In the genomic region with DNA sequence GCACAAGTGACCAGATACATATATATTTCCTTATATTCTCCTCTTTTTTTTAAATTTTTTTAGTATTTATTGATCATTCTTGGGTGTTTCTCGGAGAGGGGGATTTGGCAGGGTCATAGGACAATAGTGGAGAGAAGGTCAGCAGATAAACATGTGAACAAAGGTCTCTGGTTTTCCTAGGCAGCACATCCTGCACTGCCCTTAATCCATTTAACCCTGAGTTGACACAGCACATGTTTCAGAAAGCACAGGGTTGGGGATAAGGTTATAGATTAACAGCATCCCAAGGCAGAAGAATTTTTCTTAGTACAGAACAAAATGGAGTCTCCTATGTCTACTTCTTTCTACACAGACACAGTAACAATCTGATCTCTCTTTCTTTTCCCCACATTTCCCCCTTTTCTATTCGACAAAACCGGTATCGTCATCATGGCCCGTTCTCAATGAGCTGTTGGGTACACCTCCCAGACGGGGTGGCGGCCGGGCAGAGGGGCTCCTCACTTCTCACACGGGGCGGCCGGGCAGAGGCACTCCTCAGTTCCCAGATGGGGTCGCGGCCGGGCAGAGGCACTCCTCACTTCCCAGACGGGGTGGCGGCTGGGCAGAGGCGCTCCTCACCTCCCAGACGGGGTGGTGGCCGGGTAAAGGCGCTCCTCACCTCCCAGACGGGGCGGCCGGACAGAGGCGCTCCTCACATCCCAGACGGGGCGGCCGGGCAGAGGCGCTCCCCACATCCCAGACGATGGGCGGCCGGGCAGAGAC, we compare ENCODE assay signal across 1 cellular context.
TF ChIP-seq lines count a peak whose summit lies in the region.
"Not testable (repeated sequence)": the region's sequence is repeated elsewhere in the genome, so short reads cannot be mapped to it uniquely, and the experiment has no call there.

No MANE protein-coding gene starts in this region.

TF ChIP-seq in HepG2, 621 proteins besides CTCF, POLR2A, EP300 and RAD21 (continued from another document and continues in another):
- not testable (repeated sequence) for TF ChIP-seq SOX6 (IDR thresholded peaks at IDR 0.05)
- peak; percentile 83 for TF ChIP-seq SOX6 (CRISPR knock-in tag; IDR thresholded peaks at IDR 0.05)
- peak; percentile 64 for TF ChIP-seq RARA (CRISPR knock-in tag; IDR thresholded peaks at IDR 0.05)
- peak; percentile 40; the same call in 1 of the 2 replicates for TF ChIP-seq NR2F6 (IDR thresholded peaks at IDR 0.05)
- peak; percentile 59 for TF ChIP-seq NR2F6 (CRISPR knock-in tag; IDR thresholded peaks at IDR 0.05)
- peak; percentile 84 for TF ChIP-seq POGZ (CRISPR knock-in tag; IDR thresholded peaks at IDR 0.05)
- peak; percentile 36; the same call in 1 of the 2 replicates for TF ChIP-seq RXRB (CRISPR knock-in tag; IDR thresholded peaks at IDR 0.05; ENCODE audit: borderline replicate concordance)
- 0 out of 2 replicates have a peak, but pooled peaks have one; percentile 40 for TF ChIP-seq SAP130 (CRISPR knock-in tag; IDR thresholded peaks at IDR 0.05; ENCODE audit: low read depth)
- TF ChIP-seq, protein P1, sequence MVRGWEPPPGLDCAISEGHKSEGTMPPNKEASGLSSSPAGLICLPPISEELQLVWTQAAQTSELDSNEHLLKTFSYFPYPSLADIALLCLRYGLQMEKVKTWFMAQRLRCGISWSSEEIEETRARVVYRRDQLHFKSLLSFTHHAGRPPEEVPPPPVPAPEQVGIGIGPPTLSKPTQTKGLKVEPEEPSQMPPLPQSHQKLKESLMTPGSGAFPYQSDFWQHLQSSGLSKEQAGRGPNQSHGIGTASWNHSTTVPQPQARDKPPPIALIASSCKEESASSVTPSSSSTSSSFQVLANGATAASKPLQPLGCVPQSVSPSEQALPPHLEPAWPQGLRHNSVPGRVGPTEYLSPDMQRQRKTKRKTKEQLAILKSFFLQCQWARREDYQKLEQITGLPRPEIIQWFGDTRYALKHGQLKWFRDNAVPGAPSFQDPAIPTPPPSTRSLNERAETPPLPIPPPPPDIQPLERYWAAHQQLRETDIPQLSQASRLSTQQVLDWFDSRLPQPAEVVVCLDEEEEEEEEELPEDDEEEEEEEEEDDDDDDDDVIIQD (CRISPR knock-in tag; IDR thresholded peaks at IDR 0.05; ENCODE audit: low read depth): peak; percentile 95
- TF ChIP-seq HNF4A (CRISPR knock-in tag; IDR thresholded peaks at IDR 0.05): peak; percentile 52
- TF ChIP-seq, protein P2, sequence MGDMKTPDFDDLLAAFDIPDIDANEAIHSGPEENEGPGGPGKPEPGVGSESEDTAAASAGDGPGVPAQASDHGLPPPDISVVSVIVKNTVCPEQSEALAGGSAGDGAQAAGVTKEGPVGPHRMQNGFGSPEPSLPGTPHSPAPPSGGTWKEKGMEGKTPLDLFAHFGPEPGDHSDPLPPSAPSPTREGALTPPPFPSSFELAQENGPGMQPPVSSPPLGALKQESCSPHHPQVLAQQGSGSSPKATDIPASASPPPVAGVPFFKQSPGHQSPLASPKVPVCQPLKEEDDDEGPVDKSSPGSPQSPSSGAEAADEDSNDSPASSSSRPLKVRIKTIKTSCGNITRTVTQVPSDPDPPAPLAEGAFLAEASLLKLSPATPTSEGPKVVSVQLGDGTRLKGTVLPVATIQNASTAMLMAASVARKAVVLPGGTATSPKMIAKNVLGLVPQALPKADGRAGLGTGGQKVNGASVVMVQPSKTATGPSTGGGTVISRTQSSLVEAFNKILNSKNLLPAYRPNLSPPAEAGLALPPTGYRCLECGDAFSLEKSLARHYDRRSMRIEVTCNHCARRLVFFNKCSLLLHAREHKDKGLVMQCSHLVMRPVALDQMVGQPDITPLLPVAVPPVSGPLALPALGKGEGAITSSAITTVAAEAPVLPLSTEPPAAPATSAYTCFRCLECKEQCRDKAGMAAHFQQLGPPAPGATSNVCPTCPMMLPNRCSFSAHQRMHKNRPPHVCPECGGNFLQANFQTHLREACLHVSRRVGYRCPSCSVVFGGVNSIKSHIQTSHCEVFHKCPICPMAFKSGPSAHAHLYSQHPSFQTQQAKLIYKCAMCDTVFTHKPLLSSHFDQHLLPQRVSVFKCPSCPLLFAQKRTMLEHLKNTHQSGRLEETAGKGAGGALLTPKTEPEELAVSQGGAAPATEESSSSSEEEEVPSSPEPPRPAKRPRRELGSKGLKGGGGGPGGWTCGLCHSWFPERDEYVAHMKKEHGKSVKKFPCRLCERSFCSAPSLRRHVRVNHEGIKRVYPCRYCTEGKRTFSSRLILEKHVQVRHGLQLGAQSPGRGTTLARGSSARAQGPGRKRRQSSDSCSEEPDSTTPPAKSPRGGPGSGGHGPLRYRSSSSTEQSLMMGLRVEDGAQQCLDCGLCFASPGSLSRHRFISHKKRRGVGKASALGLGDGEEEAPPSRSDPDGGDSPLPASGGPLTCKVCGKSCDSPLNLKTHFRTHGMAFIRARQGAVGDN (CRISPR knock-in tag; IDR thresholded peaks at IDR 0.05): peak; percentile 75
- peak; percentile 52 for TF ChIP-seq FOXA3 (CRISPR knock-in tag; IDR thresholded peaks at IDR 0.05)
- TF ChIP-seq, protein P3, sequence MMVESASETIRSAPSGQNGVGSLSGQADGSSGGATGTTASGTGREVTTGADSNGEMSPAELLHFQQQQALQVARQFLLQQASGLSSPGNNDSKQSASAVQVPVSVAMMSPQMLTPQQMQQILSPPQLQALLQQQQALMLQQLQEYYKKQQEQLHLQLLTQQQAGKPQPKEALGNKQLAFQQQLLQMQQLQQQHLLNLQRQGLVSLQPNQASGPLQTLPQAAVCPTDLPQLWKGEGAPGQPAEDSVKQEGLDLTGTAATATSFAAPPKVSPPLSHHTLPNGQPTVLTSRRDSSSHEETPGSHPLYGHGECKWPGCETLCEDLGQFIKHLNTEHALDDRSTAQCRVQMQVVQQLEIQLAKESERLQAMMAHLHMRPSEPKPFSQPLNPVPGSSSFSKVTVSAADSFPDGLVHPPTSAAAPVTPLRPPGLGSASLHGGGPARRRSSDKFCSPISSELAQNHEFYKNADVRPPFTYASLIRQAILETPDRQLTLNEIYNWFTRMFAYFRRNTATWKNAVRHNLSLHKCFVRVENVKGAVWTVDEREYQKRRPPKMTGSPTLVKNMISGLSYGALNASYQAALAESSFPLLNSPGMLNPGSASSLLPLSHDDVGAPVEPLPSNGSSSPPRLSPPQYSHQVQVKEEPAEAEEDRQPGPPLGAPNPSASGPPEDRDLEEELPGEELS (CRISPR knock-in tag; IDR thresholded peaks at IDR 0.05): peak; percentile 29; the same call in 1 of the 2 replicates
- TF ChIP-seq, protein P4, sequence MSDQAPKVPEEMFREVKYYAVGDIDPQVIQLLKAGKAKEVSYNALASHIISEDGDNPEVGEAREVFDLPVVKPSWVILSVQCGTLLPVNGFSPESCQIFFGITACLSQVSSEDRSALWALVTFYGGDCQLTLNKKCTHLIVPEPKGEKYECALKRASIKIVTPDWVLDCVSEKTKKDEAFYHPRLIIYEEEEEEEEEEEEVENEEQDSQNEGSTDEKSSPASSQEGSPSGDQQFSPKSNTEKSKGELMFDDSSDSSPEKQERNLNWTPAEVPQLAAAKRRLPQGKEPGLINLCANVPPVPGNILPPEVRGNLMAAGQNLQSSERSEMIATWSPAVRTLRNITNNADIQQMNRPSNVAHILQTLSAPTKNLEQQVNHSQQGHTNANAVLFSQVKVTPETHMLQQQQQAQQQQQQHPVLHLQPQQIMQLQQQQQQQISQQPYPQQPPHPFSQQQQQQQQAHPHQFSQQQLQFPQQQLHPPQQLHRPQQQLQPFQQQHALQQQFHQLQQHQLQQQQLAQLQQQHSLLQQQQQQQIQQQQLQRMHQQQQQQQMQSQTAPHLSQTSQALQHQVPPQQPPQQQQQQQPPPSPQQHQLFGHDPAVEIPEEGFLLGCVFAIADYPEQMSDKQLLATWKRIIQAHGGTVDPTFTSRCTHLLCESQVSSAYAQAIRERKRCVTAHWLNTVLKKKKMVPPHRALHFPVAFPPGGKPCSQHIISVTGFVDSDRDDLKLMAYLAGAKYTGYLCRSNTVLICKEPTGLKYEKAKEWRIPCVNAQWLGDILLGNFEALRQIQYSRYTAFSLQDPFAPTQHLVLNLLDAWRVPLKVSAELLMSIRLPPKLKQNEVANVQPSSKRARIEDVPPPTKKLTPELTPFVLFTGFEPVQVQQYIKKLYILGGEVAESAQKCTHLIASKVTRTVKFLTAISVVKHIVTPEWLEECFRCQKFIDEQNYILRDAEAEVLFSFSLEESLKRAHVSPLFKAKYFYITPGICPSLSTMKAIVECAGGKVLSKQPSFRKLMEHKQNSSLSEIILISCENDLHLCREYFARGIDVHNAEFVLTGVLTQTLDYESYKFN (CRISPR knock-in tag; conservative IDR thresholded peaks at IDR 0.05): peak; percentile 71
- peak; percentile 80 for TF ChIP-seq MIXL1 (CRISPR knock-in tag; IDR thresholded peaks at IDR 0.05)
- TF ChIP-seq PITX1 (CRISPR knock-in tag; IDR thresholded peaks at IDR 0.05): peak; percentile 84
- TF ChIP-seq ZNF652 (CRISPR knock-in tag; IDR thresholded peaks at IDR 0.05; ENCODE audit: borderline replicate concordance, low read depth): peak; percentile 91
- TF ChIP-seq, protein P5, sequence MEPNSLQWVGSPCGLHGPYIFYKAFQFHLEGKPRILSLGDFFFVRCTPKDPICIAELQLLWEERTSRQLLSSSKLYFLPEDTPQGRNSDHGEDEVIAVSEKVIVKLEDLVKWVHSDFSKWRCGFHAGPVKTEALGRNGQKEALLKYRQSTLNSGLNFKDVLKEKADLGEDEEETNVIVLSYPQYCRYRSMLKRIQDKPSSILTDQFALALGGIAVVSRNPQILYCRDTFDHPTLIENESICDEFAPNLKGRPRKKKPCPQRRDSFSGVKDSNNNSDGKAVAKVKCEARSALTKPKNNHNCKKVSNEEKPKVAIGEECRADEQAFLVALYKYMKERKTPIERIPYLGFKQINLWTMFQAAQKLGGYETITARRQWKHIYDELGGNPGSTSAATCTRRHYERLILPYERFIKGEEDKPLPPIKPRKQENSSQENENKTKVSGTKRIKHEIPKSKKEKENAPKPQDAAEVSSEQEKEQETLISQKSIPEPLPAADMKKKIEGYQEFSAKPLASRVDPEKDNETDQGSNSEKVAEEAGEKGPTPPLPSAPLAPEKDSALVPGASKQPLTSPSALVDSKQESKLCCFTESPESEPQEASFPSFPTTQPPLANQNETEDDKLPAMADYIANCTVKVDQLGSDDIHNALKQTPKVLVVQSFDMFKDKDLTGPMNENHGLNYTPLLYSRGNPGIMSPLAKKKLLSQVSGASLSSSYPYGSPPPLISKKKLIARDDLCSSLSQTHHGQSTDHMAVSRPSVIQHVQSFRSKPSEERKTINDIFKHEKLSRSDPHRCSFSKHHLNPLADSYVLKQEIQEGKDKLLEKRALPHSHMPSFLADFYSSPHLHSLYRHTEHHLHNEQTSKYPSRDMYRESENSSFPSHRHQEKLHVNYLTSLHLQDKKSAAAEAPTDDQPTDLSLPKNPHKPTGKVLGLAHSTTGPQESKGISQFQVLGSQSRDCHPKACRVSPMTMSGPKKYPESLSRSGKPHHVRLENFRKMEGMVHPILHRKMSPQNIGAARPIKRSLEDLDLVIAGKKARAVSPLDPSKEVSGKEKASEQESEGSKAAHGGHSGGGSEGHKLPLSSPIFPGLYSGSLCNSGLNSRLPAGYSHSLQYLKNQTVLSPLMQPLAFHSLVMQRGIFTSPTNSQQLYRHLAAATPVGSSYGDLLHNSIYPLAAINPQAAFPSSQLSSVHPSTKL (CRISPR knock-in tag; IDR thresholded peaks at IDR 0.05): peak; percentile 70
- peak; percentile 50; the same call in 1 of the 2 replicates for TF ChIP-seq MED1 (CRISPR knock-in tag; IDR thresholded peaks at IDR 0.05)
- TF ChIP-seq, protein P6, sequence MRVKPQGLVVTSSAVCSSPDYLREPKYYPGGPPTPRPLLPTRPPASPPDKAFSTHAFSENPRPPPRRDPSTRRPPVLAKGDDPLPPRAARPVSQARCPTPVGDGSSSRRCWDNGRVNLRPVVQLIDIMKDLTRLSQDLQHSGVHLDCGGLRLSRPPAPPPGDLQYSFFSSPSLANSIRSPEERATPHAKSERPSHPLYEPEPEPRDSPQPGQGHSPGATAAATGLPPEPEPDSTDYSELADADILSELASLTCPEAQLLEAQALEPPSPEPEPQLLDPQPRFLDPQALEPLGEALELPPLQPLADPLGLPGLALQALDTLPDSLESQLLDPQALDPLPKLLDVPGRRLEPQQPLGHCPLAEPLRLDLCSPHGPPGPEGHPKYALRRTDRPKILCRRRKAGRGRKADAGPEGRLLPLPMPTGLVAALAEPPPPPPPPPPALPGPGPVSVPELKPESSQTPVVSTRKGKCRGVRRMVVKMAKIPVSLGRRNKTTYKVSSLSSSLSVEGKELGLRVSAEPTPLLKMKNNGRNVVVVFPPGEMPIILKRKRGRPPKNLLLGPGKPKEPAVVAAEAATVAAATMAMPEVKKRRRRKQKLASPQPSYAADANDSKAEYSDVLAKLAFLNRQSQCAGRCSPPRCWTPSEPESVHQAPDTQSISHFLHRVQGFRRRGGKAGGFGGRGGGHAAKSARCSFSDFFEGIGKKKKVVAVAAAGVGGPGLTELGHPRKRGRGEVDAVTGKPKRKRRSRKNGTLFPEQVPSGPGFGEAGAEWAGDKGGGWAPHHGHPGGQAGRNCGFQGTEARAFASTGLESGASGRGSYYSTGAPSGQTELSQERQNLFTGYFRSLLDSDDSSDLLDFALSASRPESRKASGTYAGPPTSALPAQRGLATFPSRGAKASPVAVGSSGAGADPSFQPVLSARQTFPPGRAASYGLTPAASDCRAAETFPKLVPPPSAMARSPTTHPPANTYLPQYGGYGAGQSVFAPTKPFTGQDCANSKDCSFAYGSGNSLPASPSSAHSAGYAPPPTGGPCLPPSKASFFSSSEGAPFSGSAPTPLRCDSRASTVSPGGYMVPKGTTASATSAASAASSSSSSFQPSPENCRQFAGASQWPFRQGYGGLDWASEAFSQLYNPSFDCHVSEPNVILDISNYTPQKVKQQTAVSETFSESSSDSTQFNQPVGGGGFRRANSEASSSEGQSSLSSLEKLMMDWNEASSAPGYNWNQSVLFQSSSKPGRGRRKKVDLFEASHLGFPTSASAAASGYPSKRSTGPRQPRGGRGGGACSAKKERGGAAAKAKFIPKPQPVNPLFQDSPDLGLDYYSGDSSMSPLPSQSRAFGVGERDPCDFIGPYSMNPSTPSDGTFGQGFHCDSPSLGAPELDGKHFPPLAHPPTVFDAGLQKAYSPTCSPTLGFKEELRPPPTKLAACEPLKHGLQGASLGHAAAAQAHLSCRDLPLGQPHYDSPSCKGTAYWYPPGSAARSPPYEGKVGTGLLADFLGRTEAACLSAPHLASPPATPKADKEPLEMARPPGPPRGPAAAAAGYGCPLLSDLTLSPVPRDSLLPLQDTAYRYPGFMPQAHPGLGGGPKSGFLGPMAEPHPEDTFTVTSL (CRISPR knock-in tag; IDR thresholded peaks at IDR 0.05; ENCODE audit: borderline replicate concordance): peak; percentile 39; the same call in 1 of the 2 replicates
- peak; percentile 56; the same call in 1 of the 2 replicates for TF ChIP-seq ESRRA (CRISPR knock-in tag; IDR thresholded peaks at IDR 0.05; ENCODE audit: low read depth)
- peak; percentile 71; the same call in 1 of the 2 replicates for TF ChIP-seq SOX5 (CRISPR knock-in tag; IDR thresholded peaks at IDR 0.05; ENCODE audit: borderline replicate concordance)
- peak; percentile 94 for TF ChIP-seq BCL6 (CRISPR knock-in tag; IDR thresholded peaks at IDR 0.05)
- TF ChIP-seq, protein P7, sequence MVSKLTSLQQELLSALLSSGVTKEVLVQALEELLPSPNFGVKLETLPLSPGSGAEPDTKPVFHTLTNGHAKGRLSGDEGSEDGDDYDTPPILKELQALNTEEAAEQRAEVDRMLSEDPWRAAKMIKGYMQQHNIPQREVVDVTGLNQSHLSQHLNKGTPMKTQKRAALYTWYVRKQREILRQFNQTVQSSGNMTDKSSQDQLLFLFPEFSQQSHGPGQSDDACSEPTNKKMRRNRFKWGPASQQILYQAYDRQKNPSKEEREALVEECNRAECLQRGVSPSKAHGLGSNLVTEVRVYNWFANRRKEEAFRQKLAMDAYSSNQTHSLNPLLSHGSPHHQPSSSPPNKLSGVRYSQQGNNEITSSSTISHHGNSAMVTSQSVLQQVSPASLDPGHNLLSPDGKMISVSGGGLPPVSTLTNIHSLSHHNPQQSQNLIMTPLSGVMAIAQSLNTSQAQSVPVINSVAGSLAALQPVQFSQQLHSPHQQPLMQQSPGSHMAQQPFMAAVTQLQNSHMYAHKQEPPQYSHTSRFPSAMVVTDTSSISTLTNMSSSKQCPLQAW (CRISPR knock-in tag; IDR thresholded peaks at IDR 0.05): peak; percentile 39; the same call in 1 of the 2 replicates
